Comparison of ENCODE assay signal across 8 cellular contexts in genomic region chr5:88140863-88141694, GRCh38.
A peak's percentile ranks its signal among the peaks of the same experiment; 100 is the strongest.
DNase-seq lines count a peak whose midpoint lies in the region; ATAC-seq lines count a peak whose summit lies in the region.

No MANE protein-coding gene starts in this region.

- H3K4me1 Mint-ChIP-seq in activated CD4-positive, alpha-beta T cell treated with anti-CD3 and anti-CD28 coated beads for 36 hours = peaks cover 20% of the 10 kb centered on the region

- H3K27ac ChIP-seq in cingulate gyrus (ENCODE audit: low read depth, low read length) = peak overlapping the region; percentile 99

- no peak overlapping the region for H3K27ac Mint-ChIP-seq in activated CD4-positive, alpha-beta T cell treated with anti-CD3 and anti-CD28 coated beads for 36 hours

- peaks cover 4% of the 10 kb centered on the region for H3K9me3 Mint-ChIP-seq in activated CD4-positive, alpha-beta T cell treated with anti-CD3 and anti-CD28 coated beads for 36 hours (ENCODE audit: low read depth)

- H3K4me3 Mint-ChIP-seq in activated CD4-positive, alpha-beta T cell treated with anti-CD3 and anti-CD28 coated beads for 36 hours = no peak overlapping the region

- peaks cover 36% of the 10 kb centered on the region for H3K27me3 Mint-ChIP-seq in activated CD4-positive, alpha-beta T cell treated with anti-CD3 and anti-CD28 coated beads for 36 hours

- CTCF ChIA-PET in activated CD4-positive, alpha-beta T cell treated with anti-CD3 and anti-CD28 coated beads for 36 hours (lab: Charles Lee) = interaction anchor here (0.6 to 1.2 kb wide), 4 partner anchors 360 to 718 kb away, joined by 3 read pairs; no protein-coding TSS in a partner anchor

- DNase-seq in Ammon's horn (ENCODE audit: low spot score) (peak; percentile 99), NCI-H460 (ENCODE audit: extremely low read depth, low read depth) (peak; percentile 98), left colon (peak; percentile 89 to 95)
- peak; percentile 93 for DNase-seq in activated CD4-positive, alpha-beta T cell treated with anti-CD3 and anti-CD28 coated beads for 36 hours
- peak; percentile 26 to 42 for DNase-seq in stimulated activated CD4-positive, alpha-beta T cell treated with anti-CD3 and anti-CD28 coated beads, Interleukin-1b, Interleukin-23, amount 100 ng/mL, for 1 hour (ENCODE audit: low read depth in 2 of 2)

- peaks cover 1% of the 10 kb centered on the region for H3K36me3 Mint-ChIP-seq in activated CD4-positive, alpha-beta T cell treated with anti-CD3 and anti-CD28 coated beads for 36 hours (ENCODE audit: low read depth)

- intact Hi-C loops in activated CD4-positive, alpha-beta T cell treated with anti-CD3 and anti-CD28 coated beads for 36 hours (cut with DNase I, micrococcal nuclease) = loop anchor here (1.0 to 5.0 kb wide), 9 partner anchors 127 to 729 kb away; partner anchors contain the start of genes TMEM161B (in 2 of the 2) and CCNH (in 1 of the 2)
- intact Hi-C loops in left colon (cut with DNase I, micrococcal nuclease) = loop anchor here in 1 of 2 donors (5.0 kb wide), 2 partner anchors 536 to 551 kb away; no protein-coding TSS in a partner anchor

- POLR2A ChIA-PET in activated CD4-positive, alpha-beta T cell treated with anti-CD3 and anti-CD28 coated beads for 36 hours (lab: Charles Lee) = no interaction called here

- peak; percentile 82 for ATAC-seq in GM19324 (IDR thresholded peaks at IDR 0.05; ENCODE audit: low FRiP score, unreplicated experiment)
- ATAC-seq in HG03442 (IDR thresholded peaks at IDR 0.05; ENCODE audit: unreplicated experiment) = peak; percentile 96
- ATAC-seq in activated CD4-positive, alpha-beta T cell treated with anti-CD3 and anti-CD28 coated beads for 36 hours = peak; percentile 93
- ATAC-seq in left colon = peak; percentile 98

Comparison
In these comparisons a context has a peak if more than half of its experiments do, and no peak if none do; other contexts are left out.
1. Peak in every context shown above with its lines: DNase-seq, ATAC-seq and H3K27ac ChIP-seq.
2. DNase-seq: peak in every context shown above with its lines; median percentile 99 in Ammon's horn; 98 in NCI-H460; 93 in activated CD4-positive, alpha-beta T cell treated with anti-CD3 and anti-CD28 coated beads for 36 hours; 92 in left colon; 34 in stimulated activated CD4-positive, alpha-beta T cell treated with anti-CD3 and anti-CD28 coated beads, Interleukin-1b, Interleukin-23, amount 100 ng/mL, for 1 hour.